In genomic region chr11:85682330-85683305, GRCh38 we compare ENCODE assay signal across 8 cellular contexts. TPM values are rescaled to one million over a fixed set of nuclear protein-coding genes. Genes with fewer than 3 reads are reported as not detected.
DNase-seq lines count a peak whose midpoint lies in the region; ATAC-seq, FAIRE-seq and TF ChIP-seq lines count a peak whose summit lies in the region.

No MANE protein-coding gene starts in this region.

- peak; percentile 95 for FAIRE-seq in GM12892 (lab: Jason Lieb, UNC)

- H3K9me3 ChIP-seq in PC-3 (ENCODE audit: low read length) (no peaks in the 10 kb centered on the region), skeletal muscle tissue (ENCODE audit: control insufficient read depth in 3 of 3, low read length in 3 of 3) (no peaks in the 10 kb centered on the region)

- H3K27me3 ChIP-seq in PC-3 (ENCODE audit: low read length): no peaks in the 10 kb centered on the region
- no peaks in the 10 kb centered on the region for H3K27me3 ChIP-seq in skeletal muscle tissue (ENCODE audit: control insufficient read depth in 3 of 3, insufficient read depth in 3 of 3, low read length in 3 of 3)
- no peaks in the 10 kb centered on the region for H3K27me3 ChIP-seq in H7 (ENCODE audit: control insufficient read depth, insufficient read depth, low read length)

- no peaks in the 10 kb centered on the region for H3K79me2 ChIP-seq in PC-3 (ENCODE audit: low read length)

- ATAC-seq in HG02798 (IDR thresholded peaks at IDR 0.05; ENCODE audit: poor library complexity, unreplicated experiment): peak; percentile 88
- peak; percentile 54; the same call in 1 of the 2 replicates for ATAC-seq in PC-3

- no peaks in the 10 kb centered on the region for H3K9me2 ChIP-seq in PC-3 (replicated peaks; ENCODE audit: low read length)

- intact Hi-C loops in PC-3 (cut with micrococcal nuclease): no loop called here
- intact Hi-C loops in cardiac septum (cut with DNase I): no loop called here

- no peaks in the 10 kb centered on the region for H4K20me1 ChIP-seq in PC-3 (ENCODE audit: low read length)

- H3K27ac ChIP-seq in PC-3 (ENCODE audit: low read length) (no peak overlapping the region), skeletal muscle tissue (ENCODE audit: low read depth, low read length) (no peak overlapping the region)

- peak overlapping the region; percentile 62 for H2AFZ ChIP-seq in PC-3 (ENCODE audit: low read length)

- no peak; the same call in 1 of the 2 replicates for TF ChIP-seq POLR2A in GM12892 (IDR thresholded peaks at IDR 0.05; ENCODE audit: low read depth, low read length)

- H3K9ac ChIP-seq in PC-3 (ENCODE audit: low read length) (peak overlapping the region; percentile 28), skeletal muscle tissue (ENCODE audit: low read depth in 1 of 3, low read length in 3 of 3) (peak overlapping the region; percentile 74 to 83 (median 82))

- no TSS peak for BruUV-seq in PC-3 (replicated peaks; lab: Mats Ljungman, UMichigan)

- peak overlapping the region; percentile 51 for H3K4me3 ChIP-seq in PC-3 (ENCODE audit: low read length)
- peak overlapping the region; percentile 74 to 87 (median 85) for H3K4me3 ChIP-seq in skeletal muscle tissue (ENCODE audit: low read length in 3 of 3)
- no peak overlapping the region for H3K4me3 ChIP-seq in H7 (ENCODE audit: insufficient read depth, low read depth, low read length)

- POLR2A ChIA-PET in PC-3 (lab: Charles Lee; ENCODE audit: unreplicated experiment): interaction anchor here (0.6 kb wide), 1 partner anchor 61 kb away, joined by 3 read pairs; no protein-coding TSS in a partner anchor

- no peaks in the 10 kb centered on the region for H3K4me1 ChIP-seq in PC-3 (ENCODE audit: insufficient read depth, low read length)
- peaks cover 15 to 33% (median 16%) of the 10 kb centered on the region in 3 donors for H3K4me1 ChIP-seq in skeletal muscle tissue (ENCODE audit: control insufficient read depth in 3 of 3, insufficient read depth in 3 of 3, low read length in 3 of 3)

- peak; percentile 66 for DNase-seq in GM12892 (ENCODE audit: insufficient read length)
- DNase-seq in PC-3: no peak
- peak; percentile 64 for DNase-seq in activated gamma-delta T cell treated with Interleukin-2 at 50 U/mL for 16 hours
- peak; percentile 83 for DNase-seq in cardiac septum (ENCODE audit: low spot score)
- no peak for DNase-seq in iPS-NIHi7 (ENCODE audit: extremely low spot score)
- DNase-seq in H7: no peak

- TF ChIP-seq CTCF in PC-3 (conservative IDR thresholded peaks at IDR 0.05; ENCODE audit: low read depth, low read length): no peak

- H3K4me2 ChIP-seq in PC-3 (ENCODE audit: low read length): peak overlapping the region; percentile 59

- no peaks in the 10 kb centered on the region for H3F3A ChIP-seq in PC-3 (ENCODE audit: low read length, unreplicated experiment)

- H3K36me3 ChIP-seq in PC-3 (ENCODE audit: low read depth, low read length) (no peaks in the 10 kb centered on the region), skeletal muscle tissue (ENCODE audit: control insufficient read depth in 3 of 3, insufficient read depth in 3 of 3, low read length in 3 of 3) (no peaks in the 10 kb centered on the region), H7 (replicated peaks; ENCODE audit: control insufficient read depth, insufficient read depth, low read length) (no peaks in the 10 kb centered on the region)

- CTCF ChIA-PET in PC-3 (lab: Charles Lee): no interaction called here

RNA-seq across cellular contexts. Expression of gene CCDC89, which starts 3.4 kb away (rescaled TPM):
- not detected for polyA plus RNA-seq in GM12892 (2012; ENCODE audit: missing spikeins)
- 0.55 TPM in 1 of 2 replicates, not detected in the other for total RNA-seq in PC-3 (2014; rRNA removed)
- total RNA-seq in cardiac septum: 0.54 TPM
- total RNA-seq in skeletal muscle tissue: 1.0 TPM
- total RNA-seq in H7 (2014; rRNA removed; shearing (Covaris generic)): not detected in 2 replicates

RNA-seq across cellular contexts. Expression of gene CREBZF, which starts 17.7 kb away (rescaled TPM):
- polyA plus RNA-seq in GM12892 (2012; ENCODE audit: missing spikeins): 31.5 TPM
- total RNA-seq in PC-3 (2014; rRNA removed) (75.0 and 114 TPM in 2 replicates), cardiac septum (19.4 TPM), skeletal muscle tissue (28.7 TPM)
- 34.7 and 48.8 TPM in 2 replicates for total RNA-seq in H7 (2014; rRNA removed; shearing (Covaris generic))

RNA-seq across cellular contexts. Expression of gene TMEM126A, which starts 34.9 kb away (rescaled TPM):
- polyA plus RNA-seq in GM12892 (2012; ENCODE audit: missing spikeins): 76.5 TPM
- 34.0 and 37.8 TPM in 2 replicates for total RNA-seq in PC-3 (2014; rRNA removed)
- 44.0 TPM for total RNA-seq in cardiac septum
- total RNA-seq in skeletal muscle tissue: 35.5 TPM
- 28.0 and 31.6 TPM in 2 replicates for total RNA-seq in H7 (2014; rRNA removed; shearing (Covaris generic))

RNA-seq across cellular contexts. Expression of gene TMEM126B, which starts 54.2 kb away (rescaled TPM):
- polyA plus RNA-seq in GM12892 (2012; ENCODE audit: missing spikeins): 54.2 TPM
- total RNA-seq in PC-3 (2014; rRNA removed): 62.1 and 79.5 TPM in 2 replicates
- 45.2 TPM for total RNA-seq in cardiac septum
- 26.1 TPM for total RNA-seq in skeletal muscle tissue
- 61.3 and 64.2 TPM in 2 replicates for total RNA-seq in H7 (2014; rRNA removed; shearing (Covaris generic))

RNA-seq across cellular contexts. Expression of gene DLG2, which starts 55.5 kb away (rescaled TPM):
- 1.2 TPM for polyA plus RNA-seq in GM12892 (2012; ENCODE audit: missing spikeins)
- total RNA-seq in PC-3 (2014; rRNA removed): 0.58 and 4.3 TPM in 2 replicates
- total RNA-seq in cardiac septum: 9.9 TPM
- total RNA-seq in skeletal muscle tissue: 18.3 TPM
- 1.8 and 3.3 TPM in 2 replicates for total RNA-seq in H7 (2014; rRNA removed; shearing (Covaris generic))

Comparison
In these comparisons a context has a peak if more than half of its experiments do, and no peak if none do; other contexts are left out.
1. DNase-seq: peak in GM12892 (single experiment), activated gamma-delta T cell treated with Interleukin-2 at 50 U/mL for 16 hours (single experiment) and cardiac septum (single experiment); none in PC-3 (single experiment), iPS-NIHi7 (single experiment) and H7 (single experiment).